ENCODE assay signal across 24 cellular contexts in genomic region chr16:23353440-23353839, GRCh38. TPM values are rescaled to one million over a fixed set of nuclear protein-coding genes. Genes with fewer than 3 reads are reported as not detected.
A peak's percentile ranks its signal among the peaks of the same experiment; 100 is the strongest.
DNase-seq lines count a peak whose midpoint lies in the region; ATAC-seq, FAIRE-seq and TF ChIP-seq lines count a peak whose summit lies in the region.
"Had no signal": no experiment of that assay in that cellular context is flagged by ENCODE, and none has a peak within 500 bp of the region (broad histone marks: within the 10 kb centered on the region; RNA-seq: fewer than 3 reads in every experiment).

No MANE protein-coding gene starts in this region.

- CTCF ChIA-PET in HepG2 (lab: Yijun Ruan, JAX; ENCODE audit: low intra/inter-chr PET ratio, low total read pairs) = no interaction called here
- CTCF ChIA-PET in OCI-LY7 (lab: Charles Lee; ENCODE audit: unreplicated experiment) = no interaction called here
- CTCF ChIA-PET in H1 (lab: Charles Lee; ENCODE audit: partially characterized antibody) = interaction anchor here (1.1 kb wide), 1 partner anchor 82 kb away, joined by 4 read pairs; no protein-coding TSS in a partner anchor

- DNase-seq in HepG2 (ENCODE audit: low spot score) = no peak
- no peak for DNase-seq in right lobe of liver
- no peak for DNase-seq in OCI-LY7 (ENCODE audit: low spot score)
- no peak for DNase-seq in H1 (ENCODE audit: low read depth in 1 of 2, low spot score in 2 of 2)
- no peak for DNase-seq in kidney glomerular epithelial cell (lab: John Stamatoyannopoulos, UW)
- DNase-seq in epidermal melanocyte (ENCODE audit: insufficient read length, low spot score) = no peak
- DNase-seq: BE2C; Caco-2; CD4-positive, CD25-positive, alpha-beta regulatory T cell; DMS153; GF-D8; NCI-H1417; NCI-H187; NCI-H526; SW 1271 had no signal

- H3K36me3 ChIP-seq in HepG2 (replicated peaks in 1 of 2; ENCODE audit: control insufficient read depth in 1 of 2, insufficient read depth in 2 of 2, low read length in 2 of 2) (no peaks in the 10 kb centered on the region), right lobe of liver (no peaks in the 10 kb centered on the region), OCI-LY7 (ENCODE audit: insufficient read depth, low read length) (no peaks in the 10 kb centered on the region), H1 (ENCODE audit: control insufficient read depth in 2 of 4, insufficient read depth in 4 of 4, low read length in 3 of 4) (no peaks in the 10 kb centered on the region)
- H3K36me3 ChIP-seq: BE2C, HAP-1 had no signal

- TF ChIP-seq POLR2A in HepG2 (IDR thresholded peaks at IDR 0.05; ENCODE audit: insufficient read depth in 1 of 2, low read depth in 2 of 2, low read length in 2 of 2) (no peak), right lobe of liver (IDR thresholded peaks at IDR 0.05) (no peak), H1 (IDR thresholded peaks at IDR 0.05; ENCODE audit: control extremely low read depth in 1 of 2, low read depth in 2 of 2, low read length in 2 of 2) (no peak)

- TF ChIP-seq EP300 in HepG2 (IDR thresholded peaks at IDR 0.05; ENCODE audit: low read depth in 2 of 2, low read length in 2 of 2) = no peak
- no peak for TF ChIP-seq EP300 in HepG2 (CRISPR knock-in tag; IDR thresholded peaks at IDR 0.05; ENCODE audit: borderline replicate concordance)
- no peak for TF ChIP-seq EP300 in H1 (IDR thresholded peaks at IDR 0.05; ENCODE audit: borderline replicate concordance in 1 of 2, low read depth in 2 of 2, low read length in 2 of 2)

- POLR2A ChIA-PET in HepG2 (lab: Yijun Ruan, JAX) = no interaction called here
- POLR2A ChIA-PET in OCI-LY7 (lab: Charles Lee) = interaction anchor here (1.4 kb wide), 1 partner anchor 12 kb away, joined by 3 read pairs; no protein-coding TSS in a partner anchor
- POLR2A ChIA-PET in H1 (lab: Charles Lee; ENCODE audit: partially characterized antibody) = no interaction called here

- intact Hi-C loops in HepG2 (cut with micrococcal nuclease; ENCODE audit: unreplicated experiment) = no loop called here
- intact Hi-C loops in right lobe of liver (cut with DNase I) = no loop called here
- intact Hi-C loops in OCI-LY7 (cut with micrococcal nuclease; ENCODE audit: unreplicated experiment) = no loop called here

- H3K4me3 ChIP-seq in HepG2 (replicated peaks in 1 of 3; ENCODE audit: insufficient read depth in 1 of 3, low read depth in 2 of 3, low read length in 3 of 3) (no peak overlapping the region), right lobe of liver (no peak overlapping the region), OCI-LY7 (ENCODE audit: low read depth, low read length, poor library complexity, severe bottlenecking) (no peak overlapping the region), H1 (ENCODE audit: extremely low read depth in 1 of 4, insufficient read depth in 2 of 4, low read depth in 3 of 4, low read length in 4 of 4) (no peak overlapping the region)
- H3K4me3 ChIP-seq: HAP-1 had no signal

- H2BK120ac ChIP-seq in H1 (replicated peaks; ENCODE audit: low read depth, low read length) = no peak overlapping the region

- no peak for TF ChIP-seq CTCF in HepG2 (CRISPR knock-in tag; IDR thresholded peaks at IDR 0.05)
- no peak for TF ChIP-seq CTCF in right lobe of liver (IDR thresholded peaks at IDR 0.05)
- no peak for TF ChIP-seq CTCF in OCI-LY7 (conservative IDR thresholded peaks at IDR 0.05; ENCODE audit: low read length)
- no peak for TF ChIP-seq CTCF in H1 (IDR thresholded peaks at IDR 0.05; ENCODE audit: control extremely low read depth in 1 of 3, insufficient read depth in 1 of 3, low read depth in 1 of 3, low read length in 3 of 3)

- ATAC-seq in HepG2 (no peak), right lobe of liver (no peak), GM18873 (IDR thresholded peaks at IDR 0.05; ENCODE audit: low FRiP score, unreplicated experiment) (no peak), GM18909 (IDR thresholded peaks at IDR 0.05; ENCODE audit: poor library complexity, unreplicated experiment) (no peak)
- ATAC-seq: Panc1, Right ventricle myocardium inferior had no signal

- in situ Hi-C loops in HepG2 (cut with HindIII; ENCODE audit: extremely low pct_ligation_motif_present, low pct_unique_long_range_greater_than_20kb) = no loop called here

- H3K9me2 ChIP-seq in OCI-LY7 (ENCODE audit: insufficient read depth, low read length) = no peaks in the 10 kb centered on the region

- no peak overlapping the region for H3K18ac ChIP-seq in H1 (ENCODE audit: extremely low read depth, low read length)

- H4K20me1 ChIP-seq in HepG2 (ENCODE audit: insufficient read depth, low read length) (no peaks in the 10 kb centered on the region), OCI-LY7 (ENCODE audit: insufficient read depth, low read length) (no peaks in the 10 kb centered on the region), H1 (replicated peaks in 1 of 2; ENCODE audit: control insufficient read depth in 1 of 2, insufficient read depth in 2 of 2, low read length in 2 of 2) (no peaks in the 10 kb centered on the region)

- H3K9me3 ChIP-seq in HepG2 (ENCODE audit: low read length) (no peaks in the 10 kb centered on the region), right lobe of liver (no peaks in the 10 kb centered on the region), OCI-LY7 (ENCODE audit: low read length) (no peaks in the 10 kb centered on the region), H1 (ENCODE audit: insufficient read depth in 2 of 2, low read depth in 1 of 2, low read length in 1 of 2) (no peaks in the 10 kb centered on the region)
- H3K9me3 ChIP-seq: BE2C, Caco-2, HAP-1 had no signal

- H3K27me3 ChIP-seq in HepG2 (ENCODE audit: control insufficient read depth in 1 of 2, insufficient read depth in 2 of 2, low read length in 2 of 2) (peaks cover 2 to 48% of the 10 kb centered on the region in 2 experiments; a peak in 4 of 5 replicates), right lobe of liver (no peaks in the 10 kb centered on the region), H1 (replicated peaks in 1 of 4; ENCODE audit: control insufficient read depth in 3 of 4, extremely low read depth in 1 of 4, insufficient read depth in 3 of 4, low read length in 3 of 4) (no peaks in the 10 kb centered on the region)
- H3K27me3 ChIP-seq: BE2C had no signal

- no peak overlapping the region for H3K56ac ChIP-seq in H1 (replicated peaks; ENCODE audit: insufficient read length, low read depth, low read length)

- no TSS peak for BruUV-seq in HepG2 (replicated peaks; lab: Mats Ljungman, UMichigan)
- BruUV-seq in OCI-LY7 (replicated peaks; lab: Mats Ljungman, UMichigan) = no TSS peak

- no peak overlapping the region for H3K14ac ChIP-seq in H1 (ENCODE audit: insufficient read length)

- no peaks in the 10 kb centered on the region for H3K79me2 ChIP-seq in HepG2 (ENCODE audit: insufficient read depth, low read length)
- no peaks in the 10 kb centered on the region for H3K79me2 ChIP-seq in OCI-LY7 (ENCODE audit: insufficient read depth, low read depth, low read length)
- no peaks in the 10 kb centered on the region for H3K79me2 ChIP-seq in H1 (ENCODE audit: control insufficient read depth in 1 of 2, insufficient read depth in 2 of 2, low read length in 2 of 2)

- H4K8ac ChIP-seq in H1 (ENCODE audit: extremely low read depth, insufficient read depth, low read length) = no peak overlapping the region

- H2BK12ac ChIP-seq in H1 (ENCODE audit: low read depth, low read length) = no peak overlapping the region

- no peak overlapping the region for H4K91ac ChIP-seq in H1 (replicated peaks; ENCODE audit: insufficient read length, low read length)

- H3K79me1 ChIP-seq in H1 (ENCODE audit: low read depth, low read length) = no peaks in the 10 kb centered on the region

- TF ChIP-seq RAD21 in HepG2 (CRISPR knock-in tag; IDR thresholded peaks at IDR 0.05) (no peak), H1 (IDR thresholded peaks at IDR 0.05 in 1 of 2, conservative IDR thresholded peaks at IDR 0.05 in 1 of 2; ENCODE audit: low read depth in 2 of 2, low read length in 2 of 2) (no peak)

- H3K4me2 ChIP-seq in HepG2 (ENCODE audit: low read depth, low read length) (no peak overlapping the region), OCI-LY7 (ENCODE audit: low read length) (no peak overlapping the region), H1 (ENCODE audit: insufficient read depth in 1 of 2, low read depth in 2 of 2, low read length in 2 of 2) (no peak overlapping the region)

- H3K4ac ChIP-seq in H1 (replicated peaks; ENCODE audit: insufficient read length, low read depth, low read length) = no peak overlapping the region

- no peak overlapping the region for H3K9ac ChIP-seq in HepG2 (ENCODE audit: insufficient read depth, low read depth, low read length)
- H3K9ac ChIP-seq in H1 (replicated peaks in 1 of 4; ENCODE audit: extremely low read depth in 1 of 4, low read depth in 3 of 4, low read length in 3 of 4) = no peak overlapping the region

- no peak overlapping the region for H2AK5ac ChIP-seq in H1 (ENCODE audit: low read depth, low read length)

- no peak overlapping the region for H3K23ac ChIP-seq in H1 (ENCODE audit: insufficient read length)

- H4K5ac ChIP-seq in H1 (ENCODE audit: insufficient read length, low read depth, low read length) = no peak overlapping the region

- no peak overlapping the region for H3K27ac ChIP-seq in HepG2 (ENCODE audit: extremely low read length, insufficient read depth, low read length)
- H3K27ac ChIP-seq in right lobe of liver = no peak overlapping the region
- no peak overlapping the region for H3K27ac ChIP-seq in OCI-LY7 (ENCODE audit: low read depth, low read length, poor library complexity, severe bottlenecking)
- H3K27ac ChIP-seq in H1 (ENCODE audit: low read depth, low read length) = no peak overlapping the region
- H3K27ac ChIP-seq: HL-60 had no signal

- no peak overlapping the region for H2BK15ac ChIP-seq in H1 (ENCODE audit: low read length)

- FAIRE-seq in HepG2 (lab: Jason Lieb, UNC) = no peak
- no peak for FAIRE-seq in H1 (lab: Jason Lieb, UNC)

- H2AFZ ChIP-seq in HepG2 (ENCODE audit: low read length) = no peak overlapping the region
- peak overlapping the region; percentile 28 for H2AFZ ChIP-seq in OCI-LY7 (ENCODE audit: low read length)
- no peak overlapping the region for H2AFZ ChIP-seq in H1 (ENCODE audit: low read length)

- no peaks in the 10 kb centered on the region for H3K4me1 ChIP-seq in HepG2 (ENCODE audit: insufficient read depth, low read length)
- no peaks in the 10 kb centered on the region for H3K4me1 ChIP-seq in right lobe of liver
- no peaks in the 10 kb centered on the region for H3K4me1 ChIP-seq in OCI-LY7 (ENCODE audit: insufficient read depth, low read length, poor library complexity, severe bottlenecking)
- no peaks in the 10 kb centered on the region; a peak in 1 of 7 replicates for H3K4me1 ChIP-seq in H1 (replicated peaks in 1 of 4; ENCODE audit: control insufficient read depth in 3 of 4, insufficient read depth in 4 of 4, low read length in 3 of 4)
- H3K4me1 ChIP-seq: BE2C, Caco-2, HAP-1 had no signal

- H2BK20ac ChIP-seq in H1 (ENCODE audit: low read length) = no peak overlapping the region

- H2BK5ac ChIP-seq in H1 (ENCODE audit: low read depth, low read length) = no peak overlapping the region

- no peaks in the 10 kb centered on the region for H3K23me2 ChIP-seq in H1 (ENCODE audit: low read depth, low read length)

RNA-seq across cellular contexts. Expression of gene SCNN1B, which starts 51.3 kb away (rescaled TPM):
- total RNA-seq in HepG2 (2016; rRNA removed; fragmentation: Illumina TruSeq; extraction: Trizol) (not detected in 2 replicates), right lobe of liver (under 1 TPM in 2 of 6 experiments, not detected in 4; 0.12 to 0.13 TPM), OCI-LY7 (2022) (0.23 and 0.52 TPM in 2 replicates)
- total RNA-seq in HepG2 (2016; cell fraction: cytosol; rRNA removed; fragmentation: Illumina TruSeq; extraction: Trizol; ENCODE audit: low read depth) = not detected in 2 replicates
- total RNA-seq in HepG2 (2016; cell fraction: insoluble cytoplasmic fraction; rRNA removed; fragmentation: Illumina TruSeq; extraction: Trizol) = not detected in 2 replicates
- total RNA-seq in HepG2 (2016; cell fraction: membrane; rRNA removed; fragmentation: Illumina TruSeq; extraction: Trizol) = not detected in 2 replicates
- not detected in 2 replicates for total RNA-seq in HepG2 (2016; cell fraction: nucleus; rRNA removed; fragmentation: Illumina TruSeq; extraction: Trizol)
- polyA plus RNA-seq in HepG2 (2011; rRNA removed) (not detected in 2 replicates), H1 (2011; rRNA removed) (0.20 and 0.25 TPM in 2 replicates)
- not detected in 2 replicates for polyA plus RNA-seq in HepG2 (2011; cell fraction: cytosol; rRNA removed)
- polyA plus RNA-seq in HepG2 (2011; cell fraction: nucleus; rRNA removed) = not detected in 2 replicates
- not detected in 2 replicates for polyA plus RNA-seq in HepG2 (2012)
- polyA plus RNA-seq in HepG2 (2016; cell fraction: cytosol; fragmentation: Illumina TruSeq; extraction: Trizol; ENCODE audit: low read depth) = not detected in 2 replicates
- polyA plus RNA-seq in HepG2 (2016; cell fraction: insoluble cytoplasmic fraction; fragmentation: Illumina TruSeq; extraction: Trizol; ENCODE audit: low read depth) = not detected in 2 replicates
- not detected in 2 replicates for polyA plus RNA-seq in HepG2 (2016; cell fraction: membrane; fragmentation: Illumina TruSeq; extraction: Trizol; ENCODE audit: low read depth)
- polyA plus RNA-seq in HepG2 (2016; cell fraction: nucleus; fragmentation: Illumina TruSeq; extraction: Trizol; ENCODE audit: insufficient read depth, low read depth) = not detected in 2 replicates
- polyA minus RNA-seq in HepG2 (2011; rRNA and poly(A)+ RNA removed; ENCODE audit: low replicate concordance) = not detected in 2 replicates
- polyA minus RNA-seq in HepG2 (2011; cell fraction: cytosol; rRNA and poly(A)+ RNA removed) = not detected in 2 replicates
- not detected in 2 replicates for polyA minus RNA-seq in HepG2 (2011; cell fraction: nucleus; rRNA and poly(A)+ RNA removed)
- not detected in 2 replicates for total RNA-seq in OCI-LY7 (2014; rRNA removed; shearing (Covaris generic))
- 0.95 TPM in 1 of 2 replicates, not detected in the other for total RNA-seq in H1 (2021; fragmentation: NEBNext Ultra II Directional; extraction: Animal tissue kit (Norgen Biotek cat#: 25700))
- 0.26 TPM for polyA plus RNA-seq in H1 (2011; cell fraction: cytosol; rRNA removed)
- 0.31 TPM for polyA plus RNA-seq in H1 (2011; cell fraction: nucleus; rRNA removed)
- 0.25 to 0.36 TPM in 2 of 4 replicates, not detected in the others for polyA plus RNA-seq in H1 (2012, experiment 1 of 2)
- 0.18 TPM for polyA plus RNA-seq in H1 (2012, experiment 2 of 2)
- polyA plus RNA-seq in H1 (2013, experiment 1 of 2) = 0.26 TPM
- 0.35 TPM for polyA plus RNA-seq in H1 (2013, experiment 2 of 2)
- 0.24 and 0.60 TPM in 2 replicates for polyA minus RNA-seq in H1 (2011; rRNA and poly(A)+ RNA removed)
- polyA minus RNA-seq in H1 (2011; cell fraction: cytosol; rRNA and poly(A)+ RNA removed) = not detected
- polyA minus RNA-seq in H1 (2011; cell fraction: nucleus; rRNA and poly(A)+ RNA removed) = not detected
- total RNA-seq: A172; Caco-2; CD4-positive, CD25-positive, alpha-beta regulatory T cell; HT1080; SK-MEL-5 had no signal
- polyA plus RNA-seq: CD4-positive, CD25-positive, alpha-beta regulatory T cell had no signal

Comparison
In these comparisons a context has a peak if more than half of its experiments do, and no peak if none do; other contexts are left out.
1. Of the 41 proteins assayed by ChIP-seq in both HepG2 and H1: peak only in HepG2: none; only in H1: USF2; in both: none; in neither: 40.